In the genomic region with DNA sequence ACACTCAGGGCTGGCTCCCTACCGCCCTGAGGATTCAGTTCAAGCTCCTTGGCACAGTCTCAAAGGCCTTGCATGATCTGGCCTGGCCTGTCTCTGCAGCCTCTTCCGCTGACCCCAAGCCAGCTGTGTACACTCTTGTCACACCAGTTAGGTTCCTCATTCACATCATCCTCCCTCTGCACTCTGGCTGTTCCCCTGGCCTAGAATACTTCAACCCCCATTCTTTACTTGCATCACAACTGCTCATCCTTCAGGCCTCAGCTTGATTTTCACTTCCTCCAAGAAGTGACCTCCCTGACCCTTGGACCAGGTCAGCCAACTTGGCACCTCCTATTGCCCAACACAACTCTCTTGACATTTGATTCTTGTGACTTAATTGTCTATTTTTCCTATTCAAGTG, we compare ENCODE assay signal across 11 cellular contexts. TPM values are rescaled to one million over a fixed set of nuclear protein-coding genes. Genes with fewer than 3 reads are reported as not detected.
A peak's percentile ranks its signal among the peaks of the same experiment; 100 is the strongest.
DNase-seq lines count a peak whose midpoint lies in the region; ATAC-seq and TF ChIP-seq lines count a peak whose summit lies in the region.
"Had no signal": no experiment of that assay in that cellular context is flagged by ENCODE, and none has a peak within 500 bp of the region (broad histone marks: within the 10 kb centered on the region; RNA-seq: fewer than 3 reads in every experiment).

No MANE protein-coding gene starts in this region.

- no peaks in the 10 kb centered on the region for H3K9me3 Mint-ChIP-seq in endodermal cell
- H3K9me3 Mint-ChIP-seq: activated T-helper 1 cell treated with anti-CD3 and anti-CD28 coated beads, Interleukin-12 subunit alpha, Interleukin-12 subunit beta, Interleukin-2, Interleukin-4 antibody, amounts not matched to agents 30 ng/mL and 10 ng/mL and 1 ng/mL, durations not matched to agents 14 hours and 24 hours and 36 hours had no signal

- H3K36me3 Mint-ChIP-seq in endodermal cell (ENCODE audit: low read depth) = no peaks in the 10 kb centered on the region

- H3K36me3 ChIP-seq in adrenal gland (replicated peaks in 1 of 2) (no peaks in the 10 kb centered on the region), lung (ENCODE audit: control insufficient read depth in 2 of 2, insufficient read depth in 2 of 2, low read length in 2 of 2) (no peaks in the 10 kb centered on the region), upper lobe of left lung (no peaks in the 10 kb centered on the region), brain microvascular endothelial cell (replicated peaks) (no peaks in the 10 kb centered on the region), endodermal cell (ENCODE audit: control insufficient read depth, insufficient read depth, low read length) (no peaks in the 10 kb centered on the region)

- H3K27ac ChIP-seq in adrenal gland = peak overlapping the region in 1 of 5 donors; percentile 70
- peak overlapping the region in 1 of 2 donors; percentile 18 for H3K27ac ChIP-seq in lung (ENCODE audit: low read depth in 1 of 2, low read length in 1 of 2)
- H3K27ac ChIP-seq in upper lobe of left lung = peak overlapping the region in 3 of 4 donors; percentile 0 to 77 (median 36)
- no peak overlapping the region for H3K27ac ChIP-seq in brain microvascular endothelial cell
- no peak overlapping the region for H3K27ac ChIP-seq in endodermal cell (ENCODE audit: low read depth, low read length)
- H3K27ac ChIP-seq: hepatocyte had no signal

- DNase-seq in adrenal gland = peak; percentile 51 to 83 (median 72)
- DNase-seq in lung (ENCODE audit: low spot score) = peak; percentile 70
- DNase-seq in upper lobe of left lung = peak in 1 of 2 donors; percentile 82
- DNase-seq in activated gamma-delta T cell treated with Interleukin-2 at 50 U/mL for 16 hours = no peak
- DNase-seq in brain microvascular endothelial cell = no peak
- no peak for DNase-seq in endodermal cell
- DNase-seq: Karpas-422, NCI-H774 had no signal

- no peak overlapping the region for H3K9ac ChIP-seq in endodermal cell (ENCODE audit: extremely low read depth, low read length, poor library complexity, severe bottlenecking)

- H3K27me3 ChIP-seq in adrenal gland = no peaks in the 10 kb centered on the region
- no peaks in the 10 kb centered on the region for H3K27me3 ChIP-seq in lung (ENCODE audit: control insufficient read depth, insufficient read depth)
- no peaks in the 10 kb centered on the region for H3K27me3 ChIP-seq in upper lobe of left lung
- H3K27me3 ChIP-seq in brain microvascular endothelial cell (replicated peaks) = no peaks in the 10 kb centered on the region
- H3K27me3 ChIP-seq in endodermal cell (ENCODE audit: control insufficient read depth, insufficient read depth, low read length, poor library complexity, severe bottlenecking) = no peaks in the 10 kb centered on the region
- H3K27me3 ChIP-seq: hepatocyte had no signal

- 38 to 65% (median 48%) methylated on average over 2 of the region's 2 CpGs for WGBS in adrenal gland, 4 donors
- WGBS in lung, 2 donors = 46 to 62% methylated on average over 2 of the region's 2 CpGs
- 51 to 63% methylated on average over 2 of the region's 2 CpGs for WGBS in upper lobe of left lung, 2 donors
- 75 to 89% methylated on average over 2 of the region's 2 CpGs for WGBS in endodermal cell (ENCODE audit: insufficient coverage in 1 of 2, insufficient read length in 1 of 2), 2 experiments

- no peaks in the 10 kb centered on the region for H3K27me3 Mint-ChIP-seq in endodermal cell (ENCODE audit: insufficient read depth)

- no peak overlapping the region for H3K27ac Mint-ChIP-seq in endodermal cell
- H3K27ac Mint-ChIP-seq: activated T-helper 1 cell treated with anti-CD3 and anti-CD28 coated beads, Interleukin-12 subunit alpha, Interleukin-12 subunit beta, Interleukin-2, Interleukin-4 antibody, amounts not matched to agents 30 ng/mL and 10 ng/mL and 1 ng/mL, durations not matched to agents 14 hours and 24 hours and 36 hours had no signal

- H3K4me1 ChIP-seq in adrenal gland (replicated peaks in 1 of 2) (peaks cover 22 to 33% of the 10 kb centered on the region in 2 donors), lung (ENCODE audit: control insufficient read depth in 2 of 2, insufficient read depth in 2 of 2, low read length in 2 of 2) (peaks cover 13 to 29% of the 10 kb centered on the region in 2 donors), upper lobe of left lung (peaks cover 28 to 43% (median 36%) of the 10 kb centered on the region in 4 donors), endodermal cell (ENCODE audit: control insufficient read depth, insufficient read depth, low read length) (peaks cover 15% of the 10 kb centered on the region)

- in situ Hi-C loops in brain microvascular endothelial cell (cut with HindIII; ENCODE audit: low pct_ligation_motif_present, low sequenced_read_pairs) = no loop called here

- TF ChIP-seq CTCF in adrenal gland (IDR thresholded peaks at IDR 0.05) (no peak), lung (IDR thresholded peaks at IDR 0.05; ENCODE audit: control extremely low read depth, extremely low read depth) (no peak), upper lobe of left lung (IDR thresholded peaks at IDR 0.05) (no peak), brain microvascular endothelial cell (IDR thresholded peaks at IDR 0.05; ENCODE audit: low read depth, low read length, missing control alignments) (no peak), endodermal cell (conservative IDR thresholded peaks at IDR 0.05) (no peak)

- ATAC-seq in HG03378 (IDR thresholded peaks at IDR 0.05; ENCODE audit: unreplicated experiment) (peak; percentile 75), lung (ENCODE audit: insufficient read depth, low FRiP score) (peak; percentile 58), upper lobe of left lung (ENCODE audit: low FRiP score in 2 of 2) (peak; percentile 80 to 85)

- peaks cover 42% of the 10 kb centered on the region for H3K4me1 Mint-ChIP-seq in endodermal cell

- H3K4me3 Mint-ChIP-seq in endodermal cell = no peak overlapping the region
- H3K4me3 Mint-ChIP-seq: activated T-helper 1 cell treated with anti-CD3 and anti-CD28 coated beads, Interleukin-12 subunit alpha, Interleukin-12 subunit beta, Interleukin-2, Interleukin-4 antibody, amounts not matched to agents 30 ng/mL and 10 ng/mL and 1 ng/mL, durations not matched to agents 14 hours and 24 hours and 36 hours had no signal

- intact Hi-C loops in adrenal gland (cut with DNase I) = no loop called here

- H3K4me3 ChIP-seq in adrenal gland = no peak overlapping the region
- no peak overlapping the region for H3K4me3 ChIP-seq in lung
- H3K4me3 ChIP-seq in upper lobe of left lung = no peak overlapping the region
- H3K4me3 ChIP-seq in brain microvascular endothelial cell (ENCODE audit: low read depth, low read length) = no peak overlapping the region
- H3K4me3 ChIP-seq in endodermal cell (ENCODE audit: low read length) = no peak overlapping the region
- H3K4me3 ChIP-seq: hepatocyte had no signal

- TF ChIP-seq POLR2A in adrenal gland (IDR thresholded peaks at IDR 0.05) = no peak
- no peak for TF ChIP-seq POLR2A in upper lobe of left lung (IDR thresholded peaks at IDR 0.05)

- TF ChIP-seq EP300 in upper lobe of left lung (IDR thresholded peaks at IDR 0.05) = peak in 3 of 4 donors; percentile 38 to 87 (median 57)

- no peaks in the 10 kb centered on the region for H3K9me3 ChIP-seq in adrenal gland (replicated peaks in 1 of 3)
- H3K9me3 ChIP-seq in lung (ENCODE audit: control insufficient read depth in 2 of 2, insufficient read depth in 1 of 2, low read length in 1 of 2) = no peaks in the 10 kb centered on the region
- no peaks in the 10 kb centered on the region for H3K9me3 ChIP-seq in upper lobe of left lung
- no peaks in the 10 kb centered on the region for H3K9me3 ChIP-seq in endodermal cell (ENCODE audit: control insufficient read depth, low read length)

RNA-seq across cellular contexts. Expression of a gene that starts 18.9 kb away (rescaled TPM):
- total RNA-seq in adrenal gland = 100 to 1,000 TPM in 2 of 8 donors, 10 to 100 TPM in 6; 49.1 to 194 (median 74.1) TPM
- 100 to 1,000 TPM in 1 of 3 donors, 10 to 100 TPM in 2; 68.1 to 130 (median 97.5) TPM for polyA plus RNA-seq in adrenal gland
- 10 to 100 TPM; 42.0 to 45.3 TPM for total RNA-seq in lung
- 100 to 1,000 TPM in 1 of 2 donors, 10 to 100 TPM in 1; 57.9 to 108 TPM for polyA plus RNA-seq in lung
- total RNA-seq in upper lobe of left lung = 100 to 1,000 TPM in 2 of 6 donors, 10 to 100 TPM in 4; 44.7 to 128 (median 87.7) TPM
- 10 to 100 TPM; 62.9 to 64.4 TPM for total RNA-seq in endodermal cell
- polyA plus RNA-seq in endodermal cell (2013, experiment 1 of 2) = 85.4 TPM
- polyA plus RNA-seq in endodermal cell (2013, experiment 2 of 2) = 81.5 TPM

RNA-seq across cellular contexts. Expression of a gene that starts 24.6 kb away (rescaled TPM):
- total RNA-seq in adrenal gland = 1 to 10 TPM in 7 of 8 donors, under 1 TPM in 1; 0.54 to 9.8 (median 5.0) TPM
- 1 to 10 TPM; 3.0 to 6.2 (median 5.6) TPM for polyA plus RNA-seq in adrenal gland
- total RNA-seq in lung = 10 to 100 TPM; 13.0 to 27.1 TPM
- polyA plus RNA-seq in lung = 10 to 100 TPM; 16.3 to 20.5 TPM
- 10 to 100 TPM; 10.5 to 65.0 (median 49.5) TPM for total RNA-seq in upper lobe of left lung
- 1 to 10 TPM; 1.4 to 2.1 TPM for total RNA-seq in endodermal cell
- 1.8 TPM for polyA plus RNA-seq in endodermal cell (2013, experiment 1 of 2)
- polyA plus RNA-seq in endodermal cell (2013, experiment 2 of 2) = 2.1 TPM

RNA-seq across cellular contexts. Expression of a gene that starts 38.2 kb away (rescaled TPM):
- total RNA-seq in adrenal gland (not detected), lung (under 1 TPM; 0.11 to 0.18 TPM), upper lobe of left lung (under 1 TPM in 3 of 6 donors, not detected in 3; 0.15 to 0.23 (median 0.17) TPM), endodermal cell (1 to 10 TPM in 1 of 2 donors, under 1 TPM in 1; 0.79 to 1.4 TPM)
- polyA plus RNA-seq in adrenal gland (under 1 TPM in 2 of 3 donors, not detected in 1; 0.13 to 0.32 TPM), lung (under 1 TPM; 0.05 to 0.06 TPM)
- not detected for polyA plus RNA-seq in endodermal cell (2013, experiment 1 of 2)
- polyA plus RNA-seq in endodermal cell (2013, experiment 2 of 2) = not detected
- total RNA-seq: activated T-helper 1 cell treated with anti-CD3 and anti-CD28 coated beads, Interleukin-12 subunit alpha, Interleukin-12 subunit beta, Interleukin-2, Interleukin-4 antibody, amounts not matched to agents 30 ng/mL and 10 ng/mL and 1 ng/mL, durations not matched to agents 14 hours and 24 hours and 36 hours had no signal

Comparison
In these comparisons a context has a peak if more than half of its experiments do, and no peak if none do; other contexts are left out.
1. DNase-seq: peak in adrenal gland (7 of 7) and lung (single experiment); none in activated gamma-delta T cell treated with Interleukin-2 at 50 U/mL for 16 hours (single experiment), brain microvascular endothelial cell (single experiment) and endodermal cell (single experiment).
2. H3K27ac ChIP-seq: peak in upper lobe of left lung (3 of 4); none in brain microvascular endothelial cell (single experiment) and endodermal cell (single experiment).
3. Peak in every context shown above with its lines, with median percentiles within 50 percentile points of each other: ATAC-seq.